Comparison of ENCODE assay signal across 8 cellular contexts in genomic region chr11:116931206-116931953, GRCh38.
DNase-seq lines count a peak whose midpoint lies in the region; ATAC-seq and TF ChIP-seq lines count a peak whose summit lies in the region.

No MANE protein-coding gene starts in this region.

- peak; percentile 69 for ATAC-seq in sciatic nerve
- ATAC-seq in HG03571 (IDR thresholded peaks at IDR 0.05; ENCODE audit: unreplicated experiment) = no peak

- H3K9me3 ChIP-seq in GM23248 (ENCODE audit: low read depth) (no peaks in the 10 kb centered on the region), Peyer's patch (no peaks in the 10 kb centered on the region)
- H3K9me3 ChIP-seq in effector memory CD4-positive, alpha-beta T cell (ENCODE audit: control insufficient read depth, low read length) = no peaks in the 10 kb centered on the region

- intact Hi-C loops in sciatic nerve (cut with DNase I) = no loop called here

- H3F3A ChIP-seq in GM23248 (ENCODE audit: insufficient read depth) = no peaks in the 10 kb centered on the region

- H3K9ac ChIP-seq in GM23248 = no peak overlapping the region

- no peak overlapping the region for H3K4me2 ChIP-seq in GM23248 (ENCODE audit: unreplicated experiment)

- no peak for TF ChIP-seq POLR2A in Peyer's patch (IDR thresholded peaks at IDR 0.05)

- DNase-seq in GM23248 (peak; percentile 46), Peyer's patch (peak in 1 of 3 donors; percentile 27), sciatic nerve (ENCODE audit: low spot score) (no peak), NCI-H187 (lab: John Stamatoyannopoulos, UW) (no peak), iPS-NIHi11 (ENCODE audit: low spot score) (no peak), NCI-H2171 (lab: John Stamatoyannopoulos, UW) (no peak)
- peak; percentile 26 to 46 (median 36) for DNase-seq in effector memory CD4-positive, alpha-beta T cell

- H3K36me3 ChIP-seq in GM23248 (ENCODE audit: low read depth) = no peaks in the 10 kb centered on the region
- peaks cover 0 to 7% (median 0%) of the 10 kb centered on the region in 3 donors for H3K36me3 ChIP-seq in Peyer's patch
- H3K36me3 ChIP-seq in effector memory CD4-positive, alpha-beta T cell (ENCODE audit: control insufficient read depth, insufficient read depth, low read length) = peaks cover 3% of the 10 kb centered on the region

- H3K4me1 ChIP-seq in GM23248 (ENCODE audit: insufficient read depth) = peaks cover 16% of the 10 kb centered on the region
- peaks cover 0 to 31% (median 14%) of the 10 kb centered on the region in 4 donors for H3K4me1 ChIP-seq in Peyer's patch
- peaks cover 44% of the 10 kb centered on the region for H3K4me1 ChIP-seq in effector memory CD4-positive, alpha-beta T cell (ENCODE audit: control insufficient read depth, insufficient read depth, low read length, poor library complexity, severe bottlenecking)

- H3K27me3 ChIP-seq in GM23248 (replicated peaks; ENCODE audit: insufficient read depth) = no peaks in the 10 kb centered on the region
- H3K27me3 ChIP-seq in Peyer's patch = no peaks in the 10 kb centered on the region
- no peaks in the 10 kb centered on the region for H3K27me3 ChIP-seq in effector memory CD4-positive, alpha-beta T cell (replicated peaks; ENCODE audit: control insufficient read depth, insufficient read depth, low read length, poor library complexity, severe bottlenecking)

- no peak overlapping the region for H2AFZ ChIP-seq in GM23248

- H3K4me3 ChIP-seq in GM23248 (no peak overlapping the region), Peyer's patch (no peak overlapping the region)
- peak overlapping the region; percentile 30 for H3K4me3 ChIP-seq in effector memory CD4-positive, alpha-beta T cell (ENCODE audit: insufficient read depth, low read depth, low read length, poor library complexity, severe bottlenecking)

- H3K79me2 ChIP-seq in GM23248 (ENCODE audit: insufficient read depth) = no peaks in the 10 kb centered on the region

- WGBS in GM23248 (ENCODE audit: low coverage in 1 of 2, low lambda C conversion rate in 2 of 2, missing lambda C conversion rate in 2 of 2), 2 experiments = 67 to 69% methylated on average over 7 of the region's 7 CpGs

- no peaks in the 10 kb centered on the region for H3K9me2 ChIP-seq in GM23248 (ENCODE audit: insufficient read depth)

- no peak for TF ChIP-seq CTCF in Peyer's patch (IDR thresholded peaks at IDR 0.05)

- no peaks in the 10 kb centered on the region for H4K20me1 ChIP-seq in GM23248 (ENCODE audit: insufficient read depth)

- in situ Hi-C loops in GM23248 (cut with MboI) = no loop called here

- no peak overlapping the region for H3K27ac ChIP-seq in GM23248
- peak overlapping the region; percentile 34 to 80 (median 64) for H3K27ac ChIP-seq in Peyer's patch
- peak overlapping the region; percentile 78 for H3K27ac ChIP-seq in effector memory CD4-positive, alpha-beta T cell (ENCODE audit: insufficient read depth, low read length, poor library complexity, severe bottlenecking)

Comparison
In these comparisons a context has a peak if more than half of its experiments do, and no peak if none do; other contexts are left out.
1. DNase-seq: peak in GM23248 (single experiment) and effector memory CD4-positive, alpha-beta T cell (3 of 3); none in sciatic nerve (single experiment), NCI-H187 (0 of 2), iPS-NIHi11 (single experiment) and NCI-H2171 (single experiment).